7 cellular contexts compared by ENCODE assay signal in genomic region chr9:128699096-128699795, GRCh38. TPM values are rescaled to one million over a fixed set of nuclear protein-coding genes. Genes with fewer than 3 reads are reported as not detected.
DNase-seq lines count a peak whose midpoint lies in the region; ATAC-seq and TF ChIP-seq lines count a peak whose summit lies in the region.
"Not testable (repeated sequence)": the region's sequence is repeated elsewhere in the genome, so short reads cannot be mapped to it uniquely, and the experiment has no call there.

No MANE protein-coding gene starts in this region.

- H3K4me3 ChIP-seq in lower lobe of right lung; aorta (ENCODE audit: low read length in 2 of 2): not testable (repeated sequence)

- intact Hi-C loops in left ventricle myocardium superior (cut with micrococcal nuclease); lower lobe of right lung (cut with DNase I); posterior vena cava (cut with DNase I); aorta (cut with DNase I): not testable (repeated sequence)

- H3K27ac ChIP-seq in 22Rv1, result peak overlapping the region; percentile 52; the same call in 1 of the 2 replicates
- H3K27ac ChIP-seq in RWPE1, result peak overlapping the region; percentile 50
- H3K27ac ChIP-seq in lower lobe of right lung; aorta (ENCODE audit: low read depth in 1 of 2, low read length in 2 of 2): not testable (repeated sequence)

- peaks cover 11% of the 10 kb centered on the region for H3K36me3 Mint-ChIP-seq in chondrocyte (ENCODE audit: low read depth)

- H3K4me1 ChIP-seq in lower lobe of right lung, result peaks cover 12% of the 10 kb centered on the region
- not testable (repeated sequence) for H3K4me1 ChIP-seq in aorta (ENCODE audit: control insufficient read depth in 1 of 2, insufficient read depth in 2 of 2, low read length in 2 of 2)

- POLR2A ChIA-PET in RWPE1 (lab: Yijun Ruan, JAX; ENCODE audit: low non-redundant PET), result interaction anchor here (0.7 kb wide), 1 partner anchor 15 kb away, joined by 4 read pairs; no protein-coding TSS in a partner anchor

- not testable (repeated sequence) for ATAC-seq in left ventricle myocardium superior; lower lobe of right lung; aorta (ENCODE audit: low FRiP score)

- H3K9me3 ChIP-seq in lower lobe of right lung; aorta (ENCODE audit: control insufficient read depth, low read length): not testable (repeated sequence)

- H3K9me3 Mint-ChIP-seq in chondrocyte (ENCODE audit: low read depth), result not testable (repeated sequence)

- H3K27ac Mint-ChIP-seq in chondrocyte (ENCODE audit: unreplicated experiment), result not testable (repeated sequence)

- peaks cover 30% of the 10 kb centered on the region for H3K36me3 ChIP-seq in lower lobe of right lung
- not testable (repeated sequence) for H3K36me3 ChIP-seq in aorta (ENCODE audit: control insufficient read depth in 1 of 2, insufficient read depth in 2 of 2, low read length in 1 of 2)

- WGBS in aorta, 2 donors, result 95 to 97% methylated on average over 29 to 30 of the region's 30 CpGs

- not testable (repeated sequence) for DNase-seq in RWPE1 (ENCODE audit: low spot score)
- DNase-seq in chondrocyte (ENCODE audit: low spot score) (peak; percentile 46), left ventricle myocardium superior (peak; percentile 22), lower lobe of right lung (peak; percentile 32), posterior vena cava (ENCODE audit: low spot score) (peak; percentile 11), aorta (peak; percentile 25 to 64)

- CTCF ChIA-PET in RWPE1 (lab: Yijun Ruan, JAX), result not testable (repeated sequence)

- H3K4me3 Mint-ChIP-seq in chondrocyte (ENCODE audit: unreplicated experiment), result not testable (repeated sequence)

- not testable (repeated sequence) for H3K27me3 Mint-ChIP-seq in chondrocyte (ENCODE audit: low read depth)

- peaks cover 25% of the 10 kb centered on the region for H3K4me1 Mint-ChIP-seq in chondrocyte (ENCODE audit: low read depth)

- not testable (repeated sequence) for TF ChIP-seq CTCF in 22Rv1 (IDR thresholded peaks at IDR 0.05); RWPE1 (conservative IDR thresholded peaks at IDR 0.05; ENCODE audit: low read depth); chondrocyte (IDR thresholded peaks at IDR 0.05); lower lobe of right lung (IDR thresholded peaks at IDR 0.05)

- not testable (repeated sequence) for H3K27me3 ChIP-seq in lower lobe of right lung (ENCODE audit: low read depth); aorta (ENCODE audit: control insufficient read depth in 1 of 2, insufficient read depth in 2 of 2, low read length in 1 of 2)

RNA-seq across cellular contexts. Expression of gene PKN3, which starts 3.1 kb away (rescaled TPM):
- total RNA-seq in chondrocyte, result 3.1 to 4.2 TPM (median 4.2 TPM) in 3 replicates
- 5.9 TPM for total RNA-seq in left ventricle myocardium superior
- 11.1 TPM for total RNA-seq in lower lobe of right lung
- total RNA-seq in posterior vena cava, result 10 to 100 TPM in 1 of 2 donors, 1 to 10 TPM in 1; 8.8 to 11.4 TPM
- 10 to 100 TPM in 1 of 2 donors, 1 to 10 TPM in 1; 7.1 to 11.1 TPM for total RNA-seq in aorta
- 1 to 10 TPM; 1.3 to 2.5 TPM for polyA plus RNA-seq in aorta

RNA-seq across cellular contexts. Expression of gene SET, which starts 10.2 kb away (rescaled TPM):
- 235 to 266 TPM (median 255 TPM) in 3 replicates for total RNA-seq in chondrocyte
- 201 TPM for total RNA-seq in left ventricle myocardium superior
- 197 TPM for total RNA-seq in lower lobe of right lung
- 100 to 1,000 TPM; 189 to 240 TPM for total RNA-seq in posterior vena cava
- 100 to 1,000 TPM; 190 to 195 TPM for total RNA-seq in aorta
- 100 to 1,000 TPM in 1 of 2 donors, 10 to 100 TPM in 1; 98.5 to 167 TPM for polyA plus RNA-seq in aorta

RNA-seq across cellular contexts. Expression of gene ZDHHC12, which starts 24.7 kb away (rescaled TPM):
- total RNA-seq in chondrocyte, result 23.6 to 24.7 TPM (median 24.3 TPM) in 3 replicates
- 5.7 TPM for total RNA-seq in left ventricle myocardium superior
- total RNA-seq in lower lobe of right lung, result 29.4 TPM
- 1 to 10 TPM; 8.3 to 8.6 TPM for total RNA-seq in posterior vena cava
- total RNA-seq in aorta, result 10 to 100 TPM; 11.2 to 13.1 TPM
- polyA plus RNA-seq in aorta, result 10 to 100 TPM; 21.3 to 30.9 TPM

RNA-seq across cellular contexts. Expression of gene DYNC2I2, which starts 42.6 kb away (rescaled TPM):
- total RNA-seq in chondrocyte (23.4 to 41.0 TPM (median 24.0 TPM) in 3 replicates), left ventricle myocardium superior (36.8 TPM), lower lobe of right lung (37.3 TPM), posterior vena cava (10 to 100 TPM; 18.1 to 19.4 TPM), aorta (10 to 100 TPM in 1 of 2 donors, 1 to 10 TPM in 1; 9.0 to 15.3 TPM)
- 10 to 100 TPM; 20.2 to 55.3 TPM for polyA plus RNA-seq in aorta
